In the genomic region with DNA sequence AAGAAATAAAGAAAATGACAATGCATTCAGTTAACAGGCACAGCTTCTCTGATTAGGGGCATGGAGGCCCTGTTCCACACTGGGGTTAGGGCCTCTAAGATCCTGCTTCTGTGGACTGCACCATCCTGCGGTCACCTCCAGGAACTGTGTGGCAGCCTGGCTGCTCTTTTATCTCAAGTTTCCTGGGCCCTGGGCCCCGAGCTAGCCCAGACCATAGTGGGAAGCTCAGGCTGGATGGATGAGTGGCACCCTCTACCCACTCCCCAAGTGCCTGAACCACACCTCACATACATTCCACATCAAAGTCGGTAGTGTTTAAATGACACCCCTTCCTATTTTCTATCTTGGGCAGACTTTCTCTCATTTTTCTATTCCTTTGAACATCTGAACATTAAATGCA, we compare ENCODE assay signal across 21 cellular contexts.
DNase-seq lines count a peak whose midpoint lies in the region; ATAC-seq, FAIRE-seq and TF ChIP-seq lines count a peak whose summit lies in the region.
"Had no signal": no experiment of that assay in that cellular context is flagged by ENCODE, and none has a peak within 500 bp of the region (broad histone marks: within the 10 kb centered on the region; RNA-seq: fewer than 3 reads in every experiment).

No MANE protein-coding gene starts in this region.

- CTCF ChIA-PET in K562 (lab: Yijun Ruan, JAX; ENCODE audit: low intra/inter-chr PET ratio) = interaction anchor here (0.6 kb wide), 1 partner anchor 933 kb away, joined by 3 read pairs; no protein-coding TSS in a partner anchor

- in situ Hi-C loops in K562 (cut with MboI) = loop anchor here (25.0 kb wide), 1 partner anchor 1525 kb away; the partner anchor contains the start of gene C10orf143

- H3K4me3 ChIP-seq in K562 (no peak overlapping the region), mesodermal cell (ENCODE audit: extremely low read depth, insufficient read depth, low read length, poor library complexity, severe bottlenecking) (no peak overlapping the region)
- H3K4me3 ChIP-seq: BLaER1 treated with 17β-estradiol and CSF1 and Interleukin-3, amounts not matched to agents 10 nM and 100 nM had no signal

- WGBS in K562 (ENCODE audit: insufficient coverage, low coverage, missing lambda C conversion rate) = 35% methylated on average over 3 of the region's 3 CpGs
- 77 to 100% methylated on average over 1 to 3 of the region's 3 CpGs for WGBS in mesodermal cell (ENCODE audit: insufficient coverage in 2 of 2), 2 experiments

- H3K27ac ChIP-seq in K562 (ENCODE audit: extremely low read depth, low read depth, low read length) = no peak overlapping the region
- H3K27ac ChIP-seq in mesodermal cell (ENCODE audit: low read depth, low read length, severe bottlenecking) = peak overlapping the region; percentile 67
- H3K27ac ChIP-seq: BLaER1 treated with 17β-estradiol and CSF1 and Interleukin-3, amounts not matched to agents 10 nM and 100 nM; C4-2B had no signal

- no peak for FAIRE-seq in K562 (lab: Jason Lieb, UNC)
- FAIRE-seq: A204.1, D721Med, G401.6, GM12891, GM19239 had no signal

- no peak overlapping the region for H3K27ac Mint-ChIP-seq in stimulated activated naive CD8-positive, alpha-beta T cell treated with anti-CD3 and anti-CD28 coated beads, Interleukin-15, amount 100 ng/mL, for 72 hours
- H3K27ac Mint-ChIP-seq: B cell; CD4-positive, alpha-beta T cell; CD8-positive, alpha-beta T cell had no signal

- H4K20me1 ChIP-seq in K562 (replicated peaks; ENCODE audit: control insufficient read depth, insufficient read depth, low read length) = no peaks in the 10 kb centered on the region
- H4K20me1 ChIP-seq: BLaER1 treated with 17β-estradiol and CSF1 and Interleukin-3, amounts not matched to agents 10 nM and 100 nM had no signal

- TF ChIP-seq EP300 in K562 (IDR thresholded peaks at IDR 0.05; ENCODE audit: low read length) = no peak

- intact Hi-C loops in K562 (cut with micrococcal nuclease) = no loop called here

- no peak overlapping the region for H3K4me2 ChIP-seq in K562 (ENCODE audit: insufficient read depth, low read length)
- H3K4me2 ChIP-seq: BLaER1 treated with 17β-estradiol and CSF1 and Interleukin-3, amounts not matched to agents 10 nM and 100 nM had no signal

- H2AFZ ChIP-seq in K562 (ENCODE audit: low read depth, low read length) = no peak overlapping the region

- TF ChIP-seq CTCF in K562 (IDR thresholded peaks at IDR 0.05 in 2 of 3, conservative IDR thresholded peaks at IDR 0.05 in 1 of 3; ENCODE audit: insufficient read depth in 2 of 3, low read depth in 1 of 3, low read length in 3 of 3) = no peak

- no peaks in the 10 kb centered on the region for H3K9me3 Mint-ChIP-seq in stimulated activated naive CD8-positive, alpha-beta T cell treated with anti-CD3 and anti-CD28 coated beads, Interleukin-15, amount 100 ng/mL, for 72 hours
- H3K9me3 Mint-ChIP-seq: CD8-positive, alpha-beta T cell had no signal

- no peaks in the 10 kb centered on the region for H3K79me2 ChIP-seq in K562 (ENCODE audit: control insufficient read depth, insufficient read depth, low read length)

- BruUV-seq in K562 (replicated peaks; lab: Mats Ljungman, UMichigan) = no TSS peak

- no peaks in the 10 kb centered on the region for H3K27me3 ChIP-seq in K562 (ENCODE audit: control insufficient read depth in 2 of 2, insufficient read depth in 2 of 2, low read length in 2 of 2)
- H3K27me3 ChIP-seq: BLaER1 treated with 17β-estradiol and CSF1 and Interleukin-3, amounts not matched to agents 10 nM and 100 nM had no signal

- no peaks in the 10 kb centered on the region for H3K27me3 Mint-ChIP-seq in stimulated activated naive CD8-positive, alpha-beta T cell treated with anti-CD3 and anti-CD28 coated beads, Interleukin-15, amount 100 ng/mL, for 72 hours
- H3K27me3 Mint-ChIP-seq: B cell; CD4-positive, alpha-beta T cell had no signal

- no peaks in the 10 kb centered on the region for H3K36me3 ChIP-seq in K562 (ENCODE audit: control insufficient read depth, insufficient read depth, low read length)
- no peaks in the 10 kb centered on the region for H3K36me3 ChIP-seq in mesodermal cell (ENCODE audit: control insufficient read depth, insufficient read depth, low read length)
- H3K36me3 ChIP-seq: BLaER1 treated with 17β-estradiol and CSF1 and Interleukin-3, amounts not matched to agents 10 nM and 100 nM had no signal

- TF ChIP-seq POLR2A in K562 (conservative IDR thresholded peaks at IDR 0.05) = no peak

- no peak overlapping the region for H3K9ac ChIP-seq in K562 (ENCODE audit: insufficient read depth in 1 of 2, low read depth in 2 of 2, low read length in 2 of 2)
- H3K9ac ChIP-seq: BLaER1 treated with 17β-estradiol and CSF1 and Interleukin-3, amounts not matched to agents 10 nM and 100 nM had no signal

- ATAC-seq in K562 = no peak
- ATAC-seq in stimulated activated naive CD8-positive, alpha-beta T cell treated with anti-CD3 and anti-CD28 coated beads, Interleukin-15, amount 100 ng/mL, for 72 hours = no peak
- ATAC-seq: CD8-positive, alpha-beta T cell had no signal

- no peaks in the 10 kb centered on the region for H3K9me1 ChIP-seq in K562 (ENCODE audit: control insufficient read depth, insufficient read depth, low read length)

- H3K9me3 ChIP-seq in K562 (replicated peaks; ENCODE audit: control insufficient read depth, insufficient read depth, low read depth, low read length) = no peaks in the 10 kb centered on the region
- no peaks in the 10 kb centered on the region for H3K9me3 ChIP-seq in mesodermal cell (ENCODE audit: control insufficient read depth, low read length)
- H3K9me3 ChIP-seq: Caco-2 had no signal

- POLR2A ChIA-PET in K562 (lab: Yijun Ruan, JAX) = interaction anchor here (0.7 kb wide), 1 partner anchor 11 kb away, joined by 4 read pairs; no protein-coding TSS in a partner anchor

- H3K4me3 Mint-ChIP-seq in stimulated activated naive CD8-positive, alpha-beta T cell treated with anti-CD3 and anti-CD28 coated beads, Interleukin-15, amount 100 ng/mL, for 72 hours = no peak overlapping the region
- H3K4me3 Mint-ChIP-seq: B cell; CD4-positive, alpha-beta T cell; CD8-positive, alpha-beta T cell had no signal

- TF ChIP-seq RAD21 in K562 (CRISPR knock-in tag; conservative IDR thresholded peaks at IDR 0.05 in 1 of 2, IDR thresholded peaks at IDR 0.05 in 1 of 2) = no peak

- H3K4me1 Mint-ChIP-seq in stimulated activated naive CD8-positive, alpha-beta T cell treated with anti-CD3 and anti-CD28 coated beads, Interleukin-15, amount 100 ng/mL, for 72 hours = no peaks in the 10 kb centered on the region
- H3K4me1 Mint-ChIP-seq: B cell had no signal

- H3K4me1 ChIP-seq in K562 (replicated peaks in 1 of 2; ENCODE audit: control insufficient read depth in 2 of 2, insufficient read depth in 2 of 2, low read length in 2 of 2) = no peaks in the 10 kb centered on the region; a peak in 2 of 5 replicates
- H3K4me1 ChIP-seq in mesodermal cell (ENCODE audit: control insufficient read depth, insufficient read depth, low read length, poor library complexity, severe bottlenecking) = peaks cover 9% of the 10 kb centered on the region
- H3K4me1 ChIP-seq: BLaER1 treated with 17β-estradiol and CSF1 and Interleukin-3, amounts not matched to agents 10 nM and 100 nM; Caco-2 had no signal

- DNase-seq in K562 (ENCODE audit: extremely low read depth in 1 of 4, low spot score in 3 of 4) (no peak), SK-N-DZ (ENCODE audit: low spot score) (no peak), Ammon's horn (ENCODE audit: low spot score) (no peak)
- DNase-seq in stimulated activated naive CD8-positive, alpha-beta T cell treated with anti-CD3 and anti-CD28 coated beads, Interleukin-15, amount 100 ng/mL, for 72 hours = no peak
- DNase-seq: 8988T; ACHN; Caco-2; Calu3; CD4-positive, alpha-beta T cell; CD8-positive, alpha-beta T cell; DMS79 treated with DMSO at 0.1 percent for 48 hours; GF-D8 had no signal

TF ChIP-seq in K562, 482 proteins besides CTCF, POLR2A, EP300 and RAD21 (continues in another document):
- TF ChIP-seq PRDM10 (IDR thresholded peaks at IDR 0.05; ENCODE audit: partially characterized antibody) (peak; percentile 54), ZFP1 (CRISPR knock-in tag; IDR thresholded peaks at IDR 0.05) (no peak)
- TF ChIP-seq, protein P1, sequence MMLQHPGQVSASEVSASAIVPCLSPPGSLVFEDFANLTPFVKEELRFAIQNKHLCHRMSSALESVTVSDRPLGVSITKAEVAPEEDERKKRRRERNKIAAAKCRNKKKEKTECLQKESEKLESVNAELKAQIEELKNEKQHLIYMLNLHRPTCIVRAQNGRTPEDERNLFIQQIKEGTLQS (IDR thresholded peaks at IDR 0.05) = no peak
- TF ChIP-seq, protein P1 (CRISPR knock-in tag; conservative IDR thresholded peaks at IDR 0.05) = no peak
